ENCODE assay signal across 9 cellular contexts in genomic region chr20:19976595-19977372, GRCh38. TPM values are rescaled to one million over a fixed set of nuclear protein-coding genes. Genes with fewer than 3 reads are reported as not detected.
DNase-seq lines count a peak whose midpoint lies in the region.
"Had no signal": no experiment of that assay in that cellular context is flagged by ENCODE, and none has a peak within 500 bp of the region (broad histone marks: within the 10 kb centered on the region; RNA-seq: fewer than 3 reads in every experiment).

No MANE protein-coding gene starts in this region.

- H3K4me3 ChIP-seq in rectal smooth muscle tissue (ENCODE audit: low read length) = peak overlapping the region; percentile 43

- peaks cover 27% of the 10 kb centered on the region for H3K4me1 ChIP-seq in rectal smooth muscle tissue (ENCODE audit: control insufficient read depth, insufficient read depth, low read length)

- peak overlapping the region; percentile 80 for H3K27ac ChIP-seq in rectal smooth muscle tissue (ENCODE audit: low read depth, low read length)

- peak; percentile 90 for DNase-seq in Daoy (ENCODE audit: low read depth)
- peak; percentile 59 for DNase-seq in T1000 (lab: John Stamatoyannopoulos, UW)
- DNase-seq in glomerular visceral epithelial cell (ENCODE audit: extremely low spot score) = peak; percentile 91
- DNase-seq in NCI-H748 treated with DMSO at 0.1 percent for 48 hours (lab: John Stamatoyannopoulos, UW) = no peak
- no peak for DNase-seq in GM19238 (ENCODE audit: insufficient read length, low spot score)
- no peak for DNase-seq in activated effector memory CD4-positive, alpha-beta T cell treated with Interleukin-2 at 50 U/mL for 16 hours
- DNase-seq in NCI-H2029 treated with DMSO at 0.1 percent for 48 hours (lab: John Stamatoyannopoulos, UW) = no peak
- DNase-seq: naive B cell had no signal

- H3K36me3 ChIP-seq in rectal smooth muscle tissue (ENCODE audit: control insufficient read depth, insufficient read depth, low read length) = peaks cover 2% of the 10 kb centered on the region

- H3K9ac ChIP-seq in rectal smooth muscle tissue (ENCODE audit: low read length) = no peak overlapping the region

- no peaks in the 10 kb centered on the region for H3K27me3 ChIP-seq in rectal smooth muscle tissue (ENCODE audit: control insufficient read depth, insufficient read depth, low read length)

RNA-seq across cellular contexts. Expression of gene NAA20, which starts 40.4 kb away (rescaled TPM):
- 64.5 and 72.8 TPM in 2 replicates for total RNA-seq in Daoy (2014; rRNA removed; shearing (Covaris generic))

Comparison
In these comparisons a context has a peak if more than half of its experiments do, and no peak if none do; other contexts are left out.
1. DNase-seq: peak in Daoy (single experiment), T1000 (single experiment) and glomerular visceral epithelial cell (single experiment); none in NCI-H748 treated with DMSO at 0.1 percent for 48 hours (single experiment), GM19238 (single experiment), activated effector memory CD4-positive, alpha-beta T cell treated with Interleukin-2 at 50 U/mL for 16 hours (single experiment) and NCI-H2029 treated with DMSO at 0.1 percent for 48 hours (single experiment).